Comparison of ENCODE assay signal across 11 cellular contexts in genomic region chr7:101169110-101169837, GRCh38. TPM values are rescaled to one million over a fixed set of nuclear protein-coding genes. Genes with fewer than 3 reads are reported as not detected.
A peak's percentile ranks its signal among the peaks of the same experiment; 100 is the strongest.
DNase-seq lines count a peak whose midpoint lies in the region; ATAC-seq and TF ChIP-seq lines count a peak whose summit lies in the region.
"Had no signal": no experiment of that assay in that cellular context is flagged by ENCODE, and none has a peak within 500 bp of the region (broad histone marks: within the 10 kb centered on the region; RNA-seq: fewer than 3 reads in every experiment).

No MANE protein-coding gene starts in this region.

- peaks cover 3 to 13% of the 10 kb centered on the region in 2 donors for H3K4me1 ChIP-seq in breast epithelium
- H3K4me1 ChIP-seq in Panc1 (ENCODE audit: control insufficient read depth, insufficient read depth, low read length): peaks cover 56% of the 10 kb centered on the region

- H3K27me3 ChIP-seq in breast epithelium (peaks cover 33 to 100% of the 10 kb centered on the region in 2 donors), Panc1 (ENCODE audit: control insufficient read depth, insufficient read depth, low read length) (peaks cover 16% of the 10 kb centered on the region)

- H3K9me3 Mint-ChIP-seq in MCF 10A (ENCODE audit: unreplicated experiment): no peaks in the 10 kb centered on the region
- no peaks in the 10 kb centered on the region for H3K9me3 Mint-ChIP-seq in type B pancreatic cell

- POLR2A ChIA-PET in MCF 10A (lab: Yijun Ruan, JAX) (interaction anchor here (0.5 to 1.6 kb wide), 2 partner anchors 25 to 47 kb away, joined by 4 to 6 read pairs; no protein-coding TSS in a partner anchor), Panc1 (lab: Charles Lee) (interaction anchor here (0.7 kb wide), 1 partner anchor 72 kb away, joined by 3 read pairs; no protein-coding TSS in a partner anchor)

- intact Hi-C loops in MCF 10A (cut with micrococcal nuclease): loop anchor here (2.0 kb wide), 1 partner anchor 24 kb away; no protein-coding TSS in a partner anchor
- intact Hi-C loops in breast epithelium (cut with DNase I; ENCODE audit: low total_unique reads): no loop called here
- intact Hi-C loops in Panc1 (cut with micrococcal nuclease; ENCODE audit: unreplicated experiment): no loop called here

- H3K36me3 Mint-ChIP-seq in MCF 10A (ENCODE audit: insufficient read depth, unreplicated experiment) (peaks cover 4% of the 10 kb centered on the region), type B pancreatic cell (no peaks in the 10 kb centered on the region)

- H3K4me1 Mint-ChIP-seq in MCF 10A (ENCODE audit: insufficient read depth, unreplicated experiment) (peaks cover 50% of the 10 kb centered on the region), type B pancreatic cell (ENCODE audit: unreplicated experiment) (peaks cover 35% of the 10 kb centered on the region)

- in situ Hi-C loops in Panc1 (cut with HindIII; ENCODE audit: low pct_unique_long_range_greater_than_20kb, low sequenced_read_pairs): no loop called here

- no peak for TF ChIP-seq POLR2A in breast epithelium (IDR thresholded peaks at IDR 0.05)

- no peak overlapping the region for H3K27ac Mint-ChIP-seq in MCF 10A (ENCODE audit: low read depth, unreplicated experiment)
- H3K27ac Mint-ChIP-seq in type B pancreatic cell: peak overlapping the region; percentile 26

- CTCF ChIA-PET in MCF 10A (lab: Yijun Ruan, JAX): interaction anchor here (0.6 to 2.8 kb wide), 10 partner anchors 13 to 271 kb away, joined by 3 to 31 read pairs (median 6); no protein-coding TSS in a partner anchor
- CTCF ChIA-PET in Panc1 (lab: Charles Lee): interaction anchor here (1.6 kb wide), 1 partner anchor 23 kb away, joined by 5 read pairs; no protein-coding TSS in a partner anchor

- ATAC-seq in Panc1: no peak
- no peak for ATAC-seq in GM19324 (IDR thresholded peaks at IDR 0.05; ENCODE audit: low FRiP score, unreplicated experiment)
- no peak for ATAC-seq in esophagus mucosa

- H3K27ac ChIP-seq in breast epithelium: no peak overlapping the region
- H3K27ac ChIP-seq in Panc1 (ENCODE audit: low read length): no peak overlapping the region
- H3K27ac ChIP-seq: colonic mucosa, parathyroid adenoma, Peyer's patch had no signal

- H3K4me3 ChIP-seq in breast epithelium (no peak overlapping the region), Panc1 (ENCODE audit: low read depth in 2 of 2, low read length in 2 of 2) (peak overlapping the region; percentile 8 to 46; a peak in 3 of 4 replicates), epithelial cell of proximal tubule (ENCODE audit: low read depth, low read length) (peak overlapping the region; percentile 15)
- H3K4me3 ChIP-seq: colonic mucosa, Peyer's patch had no signal

- BruUV-seq in MCF 10A (replicated peaks; lab: Mats Ljungman, UMichigan) (no TSS peak), Panc1 (replicated peaks; lab: Mats Ljungman, UMichigan) (no TSS peak)

- H3K36me3 ChIP-seq in breast epithelium (no peaks in the 10 kb centered on the region), Panc1 (ENCODE audit: control insufficient read depth, insufficient read depth, low read length) (no peaks in the 10 kb centered on the region)
- H3K36me3 ChIP-seq: colonic mucosa, Peyer's patch had no signal

- TF ChIP-seq CTCF in MCF 10A (IDR thresholded peaks at IDR 0.05; ENCODE audit: unreplicated experiment) (no peak), breast epithelium (IDR thresholded peaks at IDR 0.05) (no peak), Panc1 (IDR thresholded peaks at IDR 0.05) (no peak), epithelial cell of proximal tubule (conservative IDR thresholded peaks at IDR 0.05; ENCODE audit: low read depth, low read length) (no peak), type B pancreatic cell (conservative IDR thresholded peaks at IDR 0.05) (no peak)

- DNase-seq in MCF 10A (ENCODE audit: unreplicated experiment) (no peak), breast epithelium (ENCODE audit: low spot score in 2 of 2) (no peak), Panc1 (ENCODE audit: low read depth, low spot score) (no peak), epithelial cell of proximal tubule (ENCODE audit: low read depth) (no peak), type B pancreatic cell (ENCODE audit: extremely low spot score, unreplicated experiment) (no peak), islet precursor cell (no peak)

- H3K4me3 Mint-ChIP-seq in MCF 10A (ENCODE audit: unreplicated experiment): peak overlapping the region; percentile 29
- H3K4me3 Mint-ChIP-seq in type B pancreatic cell: peak overlapping the region; percentile 68

- no peaks in the 10 kb centered on the region for H3K9me3 ChIP-seq in breast epithelium
- H3K9me3 ChIP-seq in Panc1 (ENCODE audit: control insufficient read depth, insufficient read depth, low read depth, low read length): no peaks in the 10 kb centered on the region
- H3K9me3 ChIP-seq: colonic mucosa had no signal

- H3K27me3 Mint-ChIP-seq in MCF 10A (ENCODE audit: insufficient read depth, unreplicated experiment) (peaks cover 91% of the 10 kb centered on the region), type B pancreatic cell (peaks cover 91% of the 10 kb centered on the region)

RNA-seq across cellular contexts. Expression of gene VGF, which starts 3.9 kb away (rescaled TPM):
- total RNA-seq in MCF 10A (2022) (11.2 and 12.8 TPM in 2 replicates), breast epithelium (under 1 TPM in 1 of 3 donors, not detected in 2; 0.16 TPM), Panc1 (2021; ENCODE audit: unreplicated experiment) (4.4 TPM), epithelial cell of proximal tubule (1.4 and 20.9 TPM in 2 replicates), type B pancreatic cell (ENCODE audit: low replicate concordance) (4.2 and 4.4 TPM in 2 replicates), esophagus mucosa (not detected)
- 10.8 TPM for polyA plus RNA-seq in Panc1 (2012; ENCODE audit: insufficient read length)

RNA-seq across cellular contexts. Expression of gene NAT16, which starts 10.8 kb away (rescaled TPM):
- total RNA-seq in MCF 10A (2022) (not detected in 2 replicates), breast epithelium (not detected), Panc1 (2021; ENCODE audit: unreplicated experiment) (0.15 TPM), epithelial cell of proximal tubule (0.12 TPM in 1 of 2 replicates, not detected in the other), type B pancreatic cell (ENCODE audit: low replicate concordance) (not detected in 2 replicates), esophagus mucosa (not detected)
- polyA plus RNA-seq in Panc1 (2012; ENCODE audit: insufficient read length): not detected
- total RNA-seq: colonic mucosa had no signal

RNA-seq across cellular contexts. Expression of gene AP1S1, which starts 15.0 kb away (rescaled TPM):
- total RNA-seq in MCF 10A (2022): 72.1 and 72.5 TPM in 2 replicates
- total RNA-seq in breast epithelium: 10 to 100 TPM; 29.6 to 55.7 (median 44.6) TPM
- 74.2 TPM for total RNA-seq in Panc1 (2021; ENCODE audit: unreplicated experiment)
- 152 TPM for polyA plus RNA-seq in Panc1 (2012; ENCODE audit: insufficient read length)
- 178 and 190 TPM in 2 replicates for total RNA-seq in epithelial cell of proximal tubule
- 59.8 and 98.8 TPM in 2 replicates for total RNA-seq in type B pancreatic cell (ENCODE audit: low replicate concordance)
- total RNA-seq in esophagus mucosa: 60.4 TPM

RNA-seq across cellular contexts. Expression of gene MOGAT3, which starts 31.6 kb away (rescaled TPM):
- not detected in 2 replicates for total RNA-seq in MCF 10A (2022)
- total RNA-seq in breast epithelium: 1 to 10 TPM in 1 of 3 donors, not detected in 2; 2.6 TPM
- total RNA-seq in Panc1 (2021; ENCODE audit: unreplicated experiment): 0.23 TPM
- 0.11 TPM for polyA plus RNA-seq in Panc1 (2012; ENCODE audit: insufficient read length)
- total RNA-seq in epithelial cell of proximal tubule: not detected in 2 replicates
- 0.94 and 1.1 TPM in 2 replicates for total RNA-seq in type B pancreatic cell (ENCODE audit: low replicate concordance)
- not detected for total RNA-seq in esophagus mucosa

RNA-seq across cellular contexts. Expression of gene SERPINE1, which starts 42.4 kb away (rescaled TPM):
- 56.7 and 80.6 TPM in 2 replicates for total RNA-seq in MCF 10A (2022)
- 10 to 100 TPM in 1 of 3 donors, 1 to 10 TPM in 2; 6.2 to 24.3 (median 7.4) TPM for total RNA-seq in breast epithelium
- total RNA-seq in Panc1 (2021; ENCODE audit: unreplicated experiment): 370 TPM
- 482 TPM for polyA plus RNA-seq in Panc1 (2012; ENCODE audit: insufficient read length)
- total RNA-seq in epithelial cell of proximal tubule: 160 and 249 TPM in 2 replicates
- total RNA-seq in type B pancreatic cell (ENCODE audit: low replicate concordance): 0.14 and 1.5 TPM in 2 replicates
- 5.3 TPM for total RNA-seq in esophagus mucosa

Comparison
In these comparisons a context has a peak if more than half of its experiments do, and no peak if none do; other contexts are left out.
1. H3K4me3 ChIP-seq: peak in Panc1 (2 of 2) and epithelial cell of proximal tubule (single experiment); none in breast epithelium (0 of 3).